9 cellular contexts compared by ENCODE assay signal in the genomic region with DNA sequence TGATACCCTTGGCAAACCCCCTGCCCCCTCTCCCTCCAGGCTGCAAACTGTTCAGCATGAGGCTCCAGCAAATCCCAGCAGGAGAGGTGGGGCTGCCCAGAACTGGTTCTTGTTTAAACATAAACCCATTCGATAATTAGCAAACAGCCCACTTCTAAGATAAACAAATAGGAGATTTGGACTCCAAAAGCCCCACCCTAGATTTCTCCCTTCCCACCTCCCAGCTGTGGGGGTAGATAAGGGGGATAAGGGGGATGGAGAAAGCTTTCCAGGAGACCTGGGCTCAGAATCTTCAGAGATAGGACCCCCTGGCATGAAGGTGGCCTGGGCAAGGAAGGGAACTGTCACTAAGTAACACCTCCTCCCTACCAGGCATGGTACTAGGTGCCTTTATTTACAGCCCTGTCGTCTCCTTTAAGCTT. TPM values are rescaled to one million over a fixed set of nuclear protein-coding genes. Genes with fewer than 3 reads are reported as not detected.
A peak's percentile ranks its signal among the peaks of the same experiment; 100 is the strongest.
DNase-seq lines count a peak whose midpoint lies in the region; ATAC-seq and TF ChIP-seq lines count a peak whose summit lies in the region.
"Had no signal": no experiment of that assay in that cellular context is flagged by ENCODE, and none has a peak within 500 bp of the region (broad histone marks: within the 10 kb centered on the region; RNA-seq: fewer than 3 reads in every experiment).

No MANE protein-coding gene starts in this region.

- TF ChIP-seq CTCF in WTC11 (IDR thresholded peaks at IDR 0.05) = no peak
- no peak for TF ChIP-seq CTCF in thoracic aorta (IDR thresholded peaks at IDR 0.05)

- peak overlapping the region; percentile 93 to 96 for H3K27ac ChIP-seq in thoracic aorta

- no peaks in the 10 kb centered on the region for H3K27me3 Mint-ChIP-seq in WTC11 (ENCODE audit: low read depth)

- H3K4me1 Mint-ChIP-seq in WTC11 = peaks cover 91% of the 10 kb centered on the region

- no peaks in the 10 kb centered on the region for H3K9me3 Mint-ChIP-seq in WTC11

- H3K27me3 ChIP-seq in thoracic aorta (replicated peaks; ENCODE audit: insufficient read depth) (no peaks in the 10 kb centered on the region), H7 (ENCODE audit: control insufficient read depth, insufficient read depth, low read length) (no peaks in the 10 kb centered on the region)

- peak overlapping the region; percentile 65 for H3K4me3 Mint-ChIP-seq in WTC11

- peak; percentile 63 to 76 for DNase-seq in NCI-H2081 (lab: John Stamatoyannopoulos, UW)
- no peak for DNase-seq in NCI-H2081 treated with DMSO at 0.1 percent for 48 hours (lab: John Stamatoyannopoulos, UW)
- DNase-seq in WTC11 (ENCODE audit: low spot score) = no peak
- peak; percentile 55 for DNase-seq in left kidney (ENCODE audit: low read depth, low spot score)
- no peak for DNase-seq in thoracic aorta (ENCODE audit: low spot score)
- DNase-seq in H7 = no peak
- DNase-seq in DMS79 (lab: John Stamatoyannopoulos, UW) = no peak
- DNase-seq in dermis blood vessel endothelial cell = no peak
- DNase-seq: cortex of kidney had no signal

- peaks cover 5% of the 10 kb centered on the region for H3K36me3 Mint-ChIP-seq in WTC11

- H3K4me3 ChIP-seq in thoracic aorta (peak overlapping the region; percentile 85), H7 (ENCODE audit: insufficient read depth, low read depth, low read length) (no peak overlapping the region)

- peaks cover 50 to 89% of the 10 kb centered on the region in 2 donors for H3K4me1 ChIP-seq in thoracic aorta (ENCODE audit: control insufficient read depth in 1 of 2, low read depth in 2 of 2)

- POLR2A ChIA-PET in WTC11 (lab: Charles Lee) = interaction anchor here (1.2 to 2.4 kb wide), 2 partner anchors 19 to 22 kb away, joined by 3 to 11 read pairs; a partner anchor contains a TSS

- H3K36me3 ChIP-seq in thoracic aorta (no peaks in the 10 kb centered on the region), H7 (replicated peaks; ENCODE audit: control insufficient read depth, insufficient read depth, low read length) (no peaks in the 10 kb centered on the region; the same call in 1 of the 2 replicates)

- H3K27ac Mint-ChIP-seq in WTC11 = peak overlapping the region; percentile 98

- ATAC-seq in WTC11 = no peak
- ATAC-seq in thoracic aorta (ENCODE audit: insufficient number of reproducible peaks, low FRiP score, low read depth) = no peak

- no peaks in the 10 kb centered on the region for H3K9me3 ChIP-seq in thoracic aorta

- CTCF ChIA-PET in WTC11 (lab: Charles Lee) = interaction anchor here (1.1 to 4.4 kb wide), 8 partner anchors 9 to 94 kb away, joined by 3 to 27 read pairs (median 4); a partner anchor contains a TSS

TF ChIP-seq in WTC11, 78 proteins besides CTCF, POLR2A, EP300 and RAD21:
- TF ChIP-seq MXD4 (CRISPR knock-in tag; IDR thresholded peaks at IDR 0.05; ENCODE audit: borderline replicate concordance) = no peak
- TF ChIP-seq, protein P1, sequence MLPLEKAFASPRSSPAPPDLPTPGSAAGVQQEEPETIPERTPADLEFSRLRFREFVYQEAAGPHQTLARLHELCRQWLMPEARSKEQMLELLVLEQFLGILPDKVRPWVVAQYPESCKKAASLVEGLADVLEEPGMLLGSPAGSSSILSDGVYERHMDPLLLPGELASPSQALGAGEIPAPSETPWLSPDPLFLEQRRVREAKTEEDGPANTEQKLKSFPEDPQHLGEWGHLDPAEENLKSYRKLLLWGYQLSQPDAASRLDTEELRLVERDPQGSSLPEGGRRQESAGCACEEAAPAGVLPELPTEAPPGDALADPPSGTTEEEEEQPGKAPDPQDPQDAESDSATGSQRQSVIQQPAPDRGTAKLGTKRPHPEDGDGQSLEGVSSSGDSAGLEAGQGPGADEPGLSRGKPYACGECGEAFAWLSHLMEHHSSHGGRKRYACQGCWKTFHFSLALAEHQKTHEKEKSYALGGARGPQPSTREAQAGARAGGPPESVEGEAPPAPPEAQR (CRISPR knock-in tag; IDR thresholded peaks at IDR 0.05) = no peak
- TF ChIP-seq, protein P2, sequence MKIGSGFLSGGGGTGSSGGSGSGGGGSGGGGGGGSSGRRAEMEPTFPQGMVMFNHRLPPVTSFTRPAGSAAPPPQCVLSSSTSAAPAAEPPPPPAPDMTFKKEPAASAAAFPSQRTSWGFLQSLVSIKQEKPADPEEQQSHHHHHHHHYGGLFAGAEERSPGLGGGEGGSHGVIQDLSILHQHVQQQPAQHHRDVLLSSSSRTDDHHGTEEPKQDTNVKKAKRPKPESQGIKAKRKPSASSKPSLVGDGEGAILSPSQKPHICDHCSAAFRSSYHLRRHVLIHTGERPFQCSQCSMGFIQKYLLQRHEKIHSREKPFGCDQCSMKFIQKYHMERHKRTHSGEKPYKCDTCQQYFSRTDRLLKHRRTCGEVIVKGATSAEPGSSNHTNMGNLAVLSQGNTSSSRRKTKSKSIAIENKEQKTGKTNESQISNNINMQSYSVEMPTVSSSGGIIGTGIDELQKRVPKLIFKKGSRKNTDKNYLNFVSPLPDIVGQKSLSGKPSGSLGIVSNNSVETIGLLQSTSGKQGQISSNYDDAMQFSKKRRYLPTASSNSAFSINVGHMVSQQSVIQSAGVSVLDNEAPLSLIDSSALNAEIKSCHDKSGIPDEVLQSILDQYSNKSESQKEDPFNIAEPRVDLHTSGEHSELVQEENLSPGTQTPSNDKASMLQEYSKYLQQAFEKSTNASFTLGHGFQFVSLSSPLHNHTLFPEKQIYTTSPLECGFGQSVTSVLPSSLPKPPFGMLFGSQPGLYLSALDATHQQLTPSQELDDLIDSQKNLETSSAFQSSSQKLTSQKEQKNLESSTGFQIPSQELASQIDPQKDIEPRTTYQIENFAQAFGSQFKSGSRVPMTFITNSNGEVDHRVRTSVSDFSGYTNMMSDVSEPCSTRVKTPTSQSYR (CRISPR knock-in tag; IDR thresholded peaks at IDR 0.05) = no peak
- TF ChIP-seq, protein P3, sequence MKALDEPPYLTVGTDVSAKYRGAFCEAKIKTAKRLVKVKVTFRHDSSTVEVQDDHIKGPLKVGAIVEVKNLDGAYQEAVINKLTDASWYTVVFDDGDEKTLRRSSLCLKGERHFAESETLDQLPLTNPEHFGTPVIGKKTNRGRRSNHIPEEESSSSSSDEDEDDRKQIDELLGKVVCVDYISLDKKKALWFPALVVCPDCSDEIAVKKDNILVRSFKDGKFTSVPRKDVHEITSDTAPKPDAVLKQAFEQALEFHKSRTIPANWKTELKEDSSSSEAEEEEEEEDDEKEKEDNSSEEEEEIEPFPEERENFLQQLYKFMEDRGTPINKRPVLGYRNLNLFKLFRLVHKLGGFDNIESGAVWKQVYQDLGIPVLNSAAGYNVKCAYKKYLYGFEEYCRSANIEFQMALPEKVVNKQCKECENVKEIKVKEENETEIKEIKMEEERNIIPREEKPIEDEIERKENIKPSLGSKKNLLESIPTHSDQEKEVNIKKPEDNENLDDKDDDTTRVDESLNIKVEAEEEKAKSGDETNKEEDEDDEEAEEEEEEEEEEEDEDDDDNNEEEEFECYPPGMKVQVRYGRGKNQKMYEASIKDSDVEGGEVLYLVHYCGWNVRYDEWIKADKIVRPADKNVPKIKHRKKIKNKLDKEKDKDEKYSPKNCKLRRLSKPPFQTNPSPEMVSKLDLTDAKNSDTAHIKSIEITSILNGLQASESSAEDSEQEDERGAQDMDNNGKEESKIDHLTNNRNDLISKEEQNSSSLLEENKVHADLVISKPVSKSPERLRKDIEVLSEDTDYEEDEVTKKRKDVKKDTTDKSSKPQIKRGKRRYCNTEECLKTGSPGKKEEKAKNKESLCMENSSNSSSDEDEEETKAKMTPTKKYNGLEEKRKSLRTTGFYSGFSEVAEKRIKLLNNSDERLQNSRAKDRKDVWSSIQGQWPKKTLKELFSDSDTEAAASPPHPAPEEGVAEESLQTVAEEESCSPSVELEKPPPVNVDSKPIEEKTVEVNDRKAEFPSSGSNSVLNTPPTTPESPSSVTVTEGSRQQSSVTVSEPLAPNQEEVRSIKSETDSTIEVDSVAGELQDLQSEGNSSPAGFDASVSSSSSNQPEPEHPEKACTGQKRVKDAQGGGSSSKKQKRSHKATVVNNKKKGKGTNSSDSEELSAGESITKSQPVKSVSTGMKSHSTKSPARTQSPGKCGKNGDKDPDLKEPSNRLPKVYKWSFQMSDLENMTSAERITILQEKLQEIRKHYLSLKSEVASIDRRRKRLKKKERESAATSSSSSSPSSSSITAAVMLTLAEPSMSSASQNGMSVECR (CRISPR knock-in tag; IDR thresholded peaks at IDR 0.05; ENCODE audit: borderline replicate concordance) = no peak
- no peak for TF ChIP-seq TP53 (CRISPR knock-in tag; IDR thresholded peaks at IDR 0.05)

RNA-seq across cellular contexts. Expression of a gene that starts 4.8 kb away (rescaled TPM):
- 64.0 to 69.6 TPM (median 69.5 TPM) in 3 replicates for total RNA-seq in WTC11 (2021)
- total RNA-seq in thoracic aorta = 100 to 1,000 TPM in 1 of 2 donors, 10 to 100 TPM in 1; 93.5 to 108 TPM
- total RNA-seq in H7 (2014; rRNA removed; shearing (Covaris generic)) = 47.3 and 56.1 TPM in 2 replicates
- total RNA-seq in dermis blood vessel endothelial cell = 41.5 and 79.3 TPM in 2 replicates

RNA-seq across cellular contexts. Expression of a gene that starts 19.5 kb away (rescaled TPM):
- 15.4 to 20.1 TPM (median 16.4 TPM) in 3 replicates for total RNA-seq in WTC11 (2021)
- total RNA-seq in thoracic aorta = 10 to 100 TPM; 24.6 to 40.8 TPM
- 11.8 and 22.8 TPM in 2 replicates for total RNA-seq in H7 (2014; rRNA removed; shearing (Covaris generic))
- total RNA-seq in dermis blood vessel endothelial cell = 23.3 and 26.2 TPM in 2 replicates

RNA-seq across cellular contexts. Expression of a gene that starts 34.7 kb away (rescaled TPM):
- total RNA-seq in WTC11 (2021) = 0.37 to 0.85 TPM in 2 of 3 replicates, not detected in the other
- total RNA-seq in thoracic aorta = not detected
- total RNA-seq in H7 (2014; rRNA removed; shearing (Covaris generic)) = not detected in 2 replicates
- total RNA-seq in dermis blood vessel endothelial cell = not detected in 2 replicates

RNA-seq across cellular contexts. Expression of a gene that starts 35.4 kb away (rescaled TPM):
- total RNA-seq in WTC11 (2021) (1.9 to 2.5 TPM (median 2.2 TPM) in 3 replicates), thoracic aorta (under 1 TPM in 1 of 2 donors, not detected in 1; 0.27 TPM), dermis blood vessel endothelial cell (0.09 and 0.17 TPM in 2 replicates)
- total RNA-seq in H7 (2014; rRNA removed; shearing (Covaris generic)) = 0.14 and 0.67 TPM in 2 replicates

RNA-seq across cellular contexts. Expression of a gene that starts 36.8 kb away (rescaled TPM):
- total RNA-seq in WTC11 (2021) (0.78 to 0.85 TPM (median 0.80 TPM) in 3 replicates), thoracic aorta (not detected), dermis blood vessel endothelial cell (not detected in 2 replicates)
- total RNA-seq in H7 (2014; rRNA removed; shearing (Covaris generic)) = not detected in 2 replicates

Comparison
In these comparisons a context has a peak if more than half of its experiments do, and no peak if none do; other contexts are left out.
1. DNase-seq: peak in NCI-H2081 (2 of 2) and left kidney (single experiment); none in NCI-H2081 treated with DMSO at 0.1 percent for 48 hours (single experiment), WTC11 (single experiment), thoracic aorta (single experiment), H7 (single experiment), DMS79 (single experiment) and dermis blood vessel endothelial cell (single experiment).